Comparison of ENCODE assay signal across 24 cellular contexts in genomic region chr4:107138433-107138832, GRCh38.
"Had no signal": no experiment of that assay in that cellular context is flagged by ENCODE, and none has a peak within 500 bp of the region (broad histone marks: within the 10 kb centered on the region; RNA-seq: fewer than 3 reads in every experiment).

No MANE protein-coding gene starts in this region.

- H3K4me3 ChIP-seq: K562, SJSA1, SK-N-MC had no signal

- H3K9me3 ChIP-seq: SJSA1 had no signal

- H3K27ac ChIP-seq: HL-60, KMS-11, SJSA1, SK-N-MC had no signal

- DNase-seq: Kasumi-1, MM.1S, NCI-H1092 treated with DMSO at 0.1 percent for 48 hours, NCI-H1436, NCI-H187, NCI-H2029, NCI-H2081 treated with DMSO at 0.1 percent for 48 hours, NCI-H2171, NCI-H226, NCI-H446, NCI-H510A, NCI-H524 treated with DMSO at 0.1 percent for 48 hours, NCI-H69, NCI-H774, Right ventricle myocardium superior, RPMI8226, SIG-M5 had no signal

- H3K27me3 ChIP-seq: SJSA1 had no signal

- H3K4me1 ChIP-seq: SJSA1 had no signal

- ATAC-seq: K562 had no signal

- FAIRE-seq: HTR-8/SVneo, K562, RCC 7860 had no signal

- H3K36me3 ChIP-seq: SJSA1 had no signal
